ENCODE assay signal across 21 cellular contexts in genomic region chr5:179153341-179153901, GRCh38.
"Had no signal": no experiment of that assay in that cellular context is flagged by ENCODE, and none has a peak within 500 bp of the region (broad histone marks: within the 10 kb centered on the region; RNA-seq: fewer than 3 reads in every experiment).

No MANE protein-coding gene starts in this region.

- H3K27me3 Mint-ChIP-seq: activated CD4-positive, alpha-beta T cell treated with anti-CD3 and anti-CD28 coated beads, Interleukin-2, amount 10 ng/mL, durations not matched to agents 24 days and 14 days; activated CD8-positive, alpha-beta T cell treated with anti-CD3 and anti-CD28 coated beads for 36 hours; T-cell had no signal

- H3K9me3 ChIP-seq: adrenal gland, esophagus muscularis mucosa, heart right ventricle, suprapubic skin, transverse colon had no signal

- H3K27ac ChIP-seq: adrenal gland, esophagus muscularis mucosa, heart right ventricle, parathyroid adenoma, suprapubic skin, transverse colon had no signal

- H3K4me3 Mint-ChIP-seq: activated CD4-positive, alpha-beta T cell treated with anti-CD3 and anti-CD28 coated beads, Interleukin-2, amount 10 ng/mL, durations not matched to agents 24 days and 14 days; activated CD8-positive, alpha-beta T cell treated with anti-CD3 and anti-CD28 coated beads for 36 hours; activated T-cell treated with anti-CD3 and anti-CD28 coated beads, Interleukin-2, amount 50 U/mL, for 72 hours; immature natural killer cell; T-cell had no signal

- H3K4me1 ChIP-seq: adrenal gland, esophagus muscularis mucosa, heart right ventricle, parathyroid adenoma, suprapubic skin, transverse colon had no signal

- H3K27me3 ChIP-seq: adrenal gland, esophagus muscularis mucosa, transverse colon had no signal

- H3K36me3 Mint-ChIP-seq: activated naive CD4-positive, alpha-beta T cell treated with anti-CD3 and anti-CD28 coated beads, Interleukin-2, amount 50 U/mL, for 72 hours; immature natural killer cell; T-cell had no signal

- H3K36me3 ChIP-seq: adrenal gland, transverse colon had no signal

- H3K4me1 Mint-ChIP-seq: activated CD4-positive, alpha-beta T cell treated with anti-CD3 and anti-CD28 coated beads, Interleukin-2, amount 10 ng/mL, durations not matched to agents 24 days and 14 days; immature natural killer cell; T-cell had no signal

- ATAC-seq: activated CD8-positive, alpha-beta T cell treated with anti-CD3 and anti-CD28 coated beads for 36 hours; activated naive CD4-positive, alpha-beta T cell treated with anti-CD3 and anti-CD28 coated beads, Interleukin-2, amount 50 U/mL, for 72 hours; activated T-cell treated with anti-CD3 and anti-CD28 coated beads, Interleukin-2, amount 50 U/mL, for 72 hours; SK-N-SH treated with all-trans-retinoic acid at 6 μM for 48 hours; T-cell had no signal

- H3K27ac Mint-ChIP-seq: activated CD4-positive, alpha-beta T cell treated with anti-CD3 and anti-CD28 coated beads, Interleukin-2, amount 10 ng/mL, durations not matched to agents 24 days and 14 days; activated CD8-positive, alpha-beta T cell treated with anti-CD3 and anti-CD28 coated beads for 36 hours; activated naive CD4-positive, alpha-beta T cell treated with anti-CD3 and anti-CD28 coated beads, Interleukin-2, amount 50 U/mL, for 72 hours; activated T-cell treated with anti-CD3 and anti-CD28 coated beads, Interleukin-2, amount 50 U/mL, for 72 hours; immature natural killer cell; T-cell had no signal

- H3K4me3 ChIP-seq: adrenal gland, esophagus muscularis mucosa, heart right ventricle, suprapubic skin, transverse colon had no signal

- DNase-seq: activated CD4-positive, alpha-beta T cell treated with anti-CD3 and anti-CD28 coated beads, Interleukin-2, amount 10 ng/mL, durations not matched to agents 24 days and 14 days; activated CD4-positive, CD25-positive, alpha-beta regulatory T cell; activated CD8-positive, alpha-beta T cell treated with anti-CD3 and anti-CD28 coated beads for 36 hours; activated gamma-delta T cell treated with Interleukin-2 at 50 U/mL for 16 hours; activated T-cell treated with anti-CD3 and anti-CD28 coated beads, Interleukin-2, amount 50 U/mL, for 72 hours; dermis blood vessel endothelial cell; effector memory CD4-positive, alpha-beta T cell; immature natural killer cell; mammary epithelial cell; stimulated activated CD4-positive, alpha-beta T cell treated with anti-CD3 and anti-CD28 coated beads, Interleukin-2, amount 100 ng/mL, for 24 hours; stimulated activated naive CD4-positive, alpha-beta T cell treated with Interleukin-2 at 50 U/mL for 16 hours; T-helper 9 cell; transverse colon had no signal

- H3K9ac ChIP-seq: parathyroid adenoma had no signal

- H3K9me3 Mint-ChIP-seq: activated CD8-positive, alpha-beta T cell treated with anti-CD3 and anti-CD28 coated beads for 36 hours; activated naive CD4-positive, alpha-beta T cell treated with anti-CD3 and anti-CD28 coated beads, Interleukin-2, amount 50 U/mL, for 72 hours; activated T-cell treated with anti-CD3 and anti-CD28 coated beads, Interleukin-2, amount 50 U/mL, for 72 hours; T-cell had no signal
